1 cellular context compared by ENCODE assay signal in the genomic region with DNA sequence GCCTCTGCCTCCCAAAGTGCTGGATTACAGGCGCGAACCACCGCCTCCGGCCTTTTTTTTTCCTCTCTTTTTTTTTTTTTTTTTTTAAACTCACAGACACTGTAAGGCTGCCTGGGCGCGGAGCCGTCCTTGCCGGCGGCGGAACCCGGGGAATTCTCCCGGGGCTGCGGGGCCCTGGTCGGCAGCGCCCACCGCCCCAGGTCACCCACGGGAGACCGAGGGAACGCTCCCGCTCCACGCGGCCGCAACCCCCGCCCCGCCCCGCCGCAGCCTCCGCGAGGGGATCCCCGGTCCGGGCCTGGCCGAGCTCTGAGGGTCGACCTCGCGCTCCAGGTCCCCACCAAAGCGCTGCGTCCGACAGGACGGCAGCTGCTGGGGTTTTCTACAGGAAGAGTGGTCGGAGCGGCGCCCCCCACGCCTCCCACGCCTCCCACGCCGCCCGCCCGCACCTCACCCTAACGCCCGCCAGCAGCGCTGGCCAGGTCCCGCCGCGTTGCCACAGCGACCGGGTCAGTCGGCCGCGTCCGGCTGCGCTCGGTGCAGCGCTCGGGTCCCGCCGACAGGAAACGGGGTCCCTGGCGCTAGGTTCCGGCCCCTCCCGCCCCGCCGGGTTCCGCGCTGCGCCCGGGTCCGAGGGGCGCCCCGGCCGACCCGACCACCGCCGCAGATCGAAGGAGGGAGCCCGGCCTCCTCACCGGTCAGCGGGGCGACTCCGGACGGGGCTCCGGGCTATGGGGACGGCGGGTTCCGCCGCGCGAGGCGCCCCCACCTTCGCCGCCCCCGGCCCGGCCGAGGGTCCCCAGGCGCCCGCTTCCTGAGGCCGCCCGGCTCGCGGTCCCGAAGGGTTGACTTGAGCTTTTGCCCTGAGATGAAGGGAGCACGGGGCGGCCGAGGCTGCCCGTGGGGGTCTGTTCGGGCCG.
TF ChIP-seq lines count a peak whose summit lies in the region.

A gene with protein sequence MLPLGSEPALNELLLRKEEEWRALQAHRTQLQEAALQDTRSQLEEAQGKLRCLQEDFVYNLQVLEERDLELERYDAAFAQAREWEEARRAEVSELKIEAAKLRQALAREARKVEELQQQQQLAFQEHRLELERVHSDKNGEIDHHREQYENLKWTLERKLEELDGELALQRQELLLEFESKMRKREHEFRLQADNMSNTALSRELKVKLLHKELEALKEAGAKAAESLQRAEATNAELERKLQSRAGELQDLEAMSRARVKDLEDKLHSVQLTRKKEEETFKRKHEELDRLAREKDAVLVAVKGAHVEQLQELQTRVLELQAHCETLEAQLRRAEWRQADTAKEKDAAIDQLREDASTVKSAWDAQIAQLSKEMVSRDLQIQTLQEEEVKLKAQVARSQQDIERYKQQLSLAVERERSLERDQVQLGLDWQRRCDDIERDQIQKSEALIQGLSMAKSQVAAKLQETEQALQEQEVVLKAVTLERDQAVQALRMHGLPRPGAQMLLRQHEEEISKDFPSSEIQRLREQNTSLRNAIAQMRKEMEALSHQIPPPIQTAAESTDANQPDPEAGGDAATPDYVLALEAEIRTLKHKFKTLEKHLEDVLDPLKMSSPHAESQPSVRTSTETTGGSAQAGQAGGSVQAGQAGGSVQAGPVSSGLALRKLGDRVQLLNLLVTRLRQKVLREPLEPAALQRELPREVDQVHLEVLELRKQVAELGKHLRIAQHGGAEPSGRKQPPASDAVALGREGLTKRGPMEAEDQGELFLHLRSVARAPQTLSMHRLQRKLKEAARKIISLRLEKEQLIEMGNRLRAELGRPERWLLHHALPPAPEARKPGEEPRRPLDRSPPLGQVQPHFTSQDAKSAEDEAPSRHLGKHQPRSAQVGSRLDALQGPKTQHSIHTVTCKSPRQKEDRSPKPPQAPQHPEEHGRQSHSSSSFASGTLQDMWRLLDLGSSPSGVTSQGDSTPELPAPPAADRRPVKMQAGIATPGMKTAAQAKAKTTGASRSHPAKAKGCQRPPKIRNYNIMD (minus strand): TSS at position 512 of the 920 bp plus-strand sequence. CDS start 10,898 bp downstream, outside the sequence.

TF ChIP-seq in HepG2, 621 proteins besides CTCF, POLR2A, EP300 and RAD21 (continued from another document and continues in another):
- TF ChIP-seq, protein P1, sequence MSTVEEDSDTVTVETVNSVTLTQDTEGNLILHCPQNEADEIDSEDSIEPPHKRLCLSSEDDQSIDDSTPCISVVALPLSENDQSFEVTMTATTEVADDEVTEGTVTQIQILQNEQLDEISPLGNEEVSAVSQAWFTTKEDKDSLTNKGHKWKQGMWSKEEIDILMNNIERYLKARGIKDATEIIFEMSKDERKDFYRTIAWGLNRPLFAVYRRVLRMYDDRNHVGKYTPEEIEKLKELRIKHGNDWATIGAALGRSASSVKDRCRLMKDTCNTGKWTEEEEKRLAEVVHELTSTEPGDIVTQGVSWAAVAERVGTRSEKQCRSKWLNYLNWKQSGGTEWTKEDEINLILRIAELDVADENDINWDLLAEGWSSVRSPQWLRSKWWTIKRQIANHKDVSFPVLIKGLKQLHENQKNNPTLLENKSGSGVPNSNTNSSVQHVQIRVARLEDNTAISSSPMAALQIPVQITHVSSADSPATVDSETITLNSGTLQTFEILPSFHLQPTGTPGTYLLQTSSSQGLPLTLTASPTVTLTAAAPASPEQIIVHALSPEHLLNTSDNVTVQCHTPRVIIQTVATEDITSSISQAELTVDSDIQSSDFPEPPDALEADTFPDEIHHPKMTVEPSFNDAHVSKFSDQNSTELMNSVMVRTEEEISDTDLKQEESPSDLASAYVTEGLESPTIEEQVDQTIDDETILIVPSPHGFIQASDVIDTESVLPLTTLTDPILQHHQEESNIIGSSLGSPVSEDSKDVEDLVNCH (CRISPR knock-in tag; IDR thresholded peaks at IDR 0.05) = 0 out of 2 replicates have a peak, but pooled peaks have one; percentile 42
- TF ChIP-seq PAWR (CRISPR knock-in tag; IDR thresholded peaks at IDR 0.05; ENCODE audit: borderline replicate concordance) (no peak), JUNB (CRISPR knock-in tag; IDR thresholded peaks at IDR 0.05; ENCODE audit: borderline replicate concordance) (no peak), ZNF724P (CRISPR knock-in tag; IDR thresholded peaks at IDR 0.05; ENCODE audit: borderline replicate concordance) (peak; percentile 94; the same call in 1 of the 2 replicates), AGO1 (IDR thresholded peaks at IDR 0.05; ENCODE audit: low read depth, low read length, poor library complexity, severe bottlenecking) (peak; percentile 75), POGZ (CRISPR knock-in tag; IDR thresholded peaks at IDR 0.05) (no peak), ZHX2 (IDR thresholded peaks at IDR 0.05; ENCODE audit: low read depth) (peak; percentile 36; the same call in 1 of the 2 replicates), ZHX2 (CRISPR knock-in tag; IDR thresholded peaks at IDR 0.05; ENCODE audit: borderline replicate concordance) (no peak), KDM3A (CRISPR knock-in tag; IDR thresholded peaks at IDR 0.05; ENCODE audit: low read depth) (peak; percentile 47; the same call in 1 of the 2 replicates), ZNF207 (IDR thresholded peaks at IDR 0.05; ENCODE audit: borderline replicate concordance) (no peak), ZNF225 (CRISPR knock-in tag; IDR thresholded peaks at IDR 0.05) (0 out of 2 replicates have a peak, but pooled peaks have one; percentile 74), U2AF1 (optimal IDR thresholded peaks at IDR 0.05; ENCODE audit: low read depth, low read length) (peak; percentile 34), NFIC (IDR thresholded peaks at IDR 0.05; ENCODE audit: low read length) (no peak), CBX5 (CRISPR knock-in tag; IDR thresholded peaks at IDR 0.05; ENCODE audit: borderline replicate concordance) (no peak), MAFF (IDR thresholded peaks at IDR 0.05; ENCODE audit: low read depth, low read length) (no peak), RBM22 (optimal IDR thresholded peaks at IDR 0.05; ENCODE audit: low read length) (peak; percentile 99), ZNF7 (CRISPR knock-in tag; IDR thresholded peaks at IDR 0.05) (no peak), HDAC2 (CRISPR knock-in tag; IDR thresholded peaks at IDR 0.05) (peak; percentile 47; the same call in 1 of the 2 replicates), MXI1 (IDR thresholded peaks at IDR 0.05; ENCODE audit: borderline replicate concordance, low read depth, low read length) (peak; percentile 98; the same call in 2 of the 3 replicates), HIC2 (CRISPR knock-in tag; IDR thresholded peaks at IDR 0.05; ENCODE audit: low read depth) (no peak), ATF7-NPFF (CRISPR knock-in tag; IDR thresholded peaks at IDR 0.05; ENCODE audit: low read depth) (peak; percentile 96), ARNTL (CRISPR knock-in tag; IDR thresholded peaks at IDR 0.05) (peak; percentile 65; the same call in 1 of the 2 replicates), PAX8 (CRISPR knock-in tag; IDR thresholded peaks at IDR 0.05; ENCODE audit: borderline replicate concordance) (peak; percentile 78; the same call in 1 of the 2 replicates), ZNF10 (CRISPR knock-in tag; IDR thresholded peaks at IDR 0.05; ENCODE audit: borderline replicate concordance, low read depth) (no peak), ZNF496 (CRISPR knock-in tag; IDR thresholded peaks at IDR 0.05; ENCODE audit: insufficient replicate concordance) (no peak), ZNF281 (CRISPR knock-in tag; IDR thresholded peaks at IDR 0.05; ENCODE audit: borderline replicate concordance) (no peak; the same call in 1 of the 2 replicates), CENPT (CRISPR knock-in tag; IDR thresholded peaks at IDR 0.05; ENCODE audit: low read depth) (0 out of 2 replicates have a peak, but pooled peaks have one; percentile 76), ZNF350 (CRISPR knock-in tag; IDR thresholded peaks at IDR 0.05; ENCODE audit: borderline replicate concordance, low read depth) (no peak), ZNF253 (CRISPR knock-in tag; IDR thresholded peaks at IDR 0.05; ENCODE audit: borderline replicate concordance) (no peak; the same call in 1 of the 2 replicates), SMYD3 (CRISPR knock-in tag; IDR thresholded peaks at IDR 0.05) (peak; percentile 46; the same call in 1 of the 2 replicates), TERF1 (CRISPR knock-in tag; IDR thresholded peaks at IDR 0.05) (no peak)
- TF ChIP-seq, protein P2, sequence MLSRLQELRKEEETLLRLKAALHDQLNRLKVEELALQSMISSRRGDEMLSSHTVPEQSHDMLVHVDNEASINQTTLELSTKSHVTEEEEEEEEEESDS (CRISPR knock-in tag; IDR thresholded peaks at IDR 0.05; ENCODE audit: borderline replicate concordance) = no peak
- TF ChIP-seq, protein P3, sequence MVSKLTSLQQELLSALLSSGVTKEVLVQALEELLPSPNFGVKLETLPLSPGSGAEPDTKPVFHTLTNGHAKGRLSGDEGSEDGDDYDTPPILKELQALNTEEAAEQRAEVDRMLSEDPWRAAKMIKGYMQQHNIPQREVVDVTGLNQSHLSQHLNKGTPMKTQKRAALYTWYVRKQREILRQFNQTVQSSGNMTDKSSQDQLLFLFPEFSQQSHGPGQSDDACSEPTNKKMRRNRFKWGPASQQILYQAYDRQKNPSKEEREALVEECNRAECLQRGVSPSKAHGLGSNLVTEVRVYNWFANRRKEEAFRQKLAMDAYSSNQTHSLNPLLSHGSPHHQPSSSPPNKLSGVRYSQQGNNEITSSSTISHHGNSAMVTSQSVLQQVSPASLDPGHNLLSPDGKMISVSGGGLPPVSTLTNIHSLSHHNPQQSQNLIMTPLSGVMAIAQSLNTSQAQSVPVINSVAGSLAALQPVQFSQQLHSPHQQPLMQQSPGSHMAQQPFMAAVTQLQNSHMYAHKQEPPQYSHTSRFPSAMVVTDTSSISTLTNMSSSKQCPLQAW (CRISPR knock-in tag; IDR thresholded peaks at IDR 0.05) = no peak
